Comparison of ENCODE assay signal across 1 cellular context in genomic region chr20:21521596-21522478, GRCh38.
TF ChIP-seq lines count a peak whose summit lies in the region.

No MANE protein-coding gene starts in this region.

TF ChIP-seq in HEK293, 187 proteins besides CTCF, POLR2A, EP300 and RAD21 (continued from another document and continues in another):
- TF ChIP-seq ZSCAN18 (tag by site-specific recombination; IDR thresholded peaks at IDR 0.05): no peak
- TF ChIP-seq ZNF777 (tag by site-specific recombination; IDR thresholded peaks at IDR 0.05; ENCODE audit: borderline replicate concordance): no peak
- TF ChIP-seq ZNF785 (tag by site-specific recombination; IDR thresholded peaks at IDR 0.05): no peak
- no peak for TF ChIP-seq ZNF433 (tag by site-specific recombination; IDR thresholded peaks at IDR 0.05; ENCODE audit: low read depth)
- TF ChIP-seq KLF17 (tag by site-specific recombination; IDR thresholded peaks at IDR 0.05): peak; percentile 67; the same call in 1 of the 2 replicates
- no peak for TF ChIP-seq ZNF280D (tag by site-specific recombination; IDR thresholded peaks at IDR 0.05)
- TF ChIP-seq ZNF26 (tag by site-specific recombination; IDR thresholded peaks at IDR 0.05): no peak
- peak; percentile 14; the same call in 1 of the 2 replicates for TF ChIP-seq ZNF76 (tag by site-specific recombination; IDR thresholded peaks at IDR 0.05; ENCODE audit: borderline replicate concordance, low read depth)
- no peak for TF ChIP-seq ZNF488 (tag by site-specific recombination; IDR thresholded peaks at IDR 0.05)
- no peak for TF ChIP-seq ZNF133 (tag by site-specific recombination; IDR thresholded peaks at IDR 0.05)
- no peak for TF ChIP-seq ZNF518A (tag by site-specific recombination; conservative IDR thresholded peaks at IDR 0.05; ENCODE audit: low read depth)
- no peak for TF ChIP-seq PRDM2 (tag by site-specific recombination; IDR thresholded peaks at IDR 0.05; ENCODE audit: borderline replicate concordance)
- no peak for TF ChIP-seq ZNF404 (tag by site-specific recombination; IDR thresholded peaks at IDR 0.05)
- TF ChIP-seq ZBTB49 (tag by site-specific recombination; IDR thresholded peaks at IDR 0.05; ENCODE audit: low read depth): no peak
- TF ChIP-seq ZNF561 (tag by site-specific recombination; IDR thresholded peaks at IDR 0.05; ENCODE audit: borderline replicate concordance): no peak
- TF ChIP-seq ZNF423 (tag by site-specific recombination; IDR thresholded peaks at IDR 0.05): peak; percentile 76
- TF ChIP-seq PBX3 (CRISPR knock-in tag; IDR thresholded peaks at IDR 0.05): no peak
- no peak for TF ChIP-seq ZNF157 (tag by site-specific recombination; IDR thresholded peaks at IDR 0.05)
- no peak for TF ChIP-seq PRDM6 (tag by site-specific recombination; IDR thresholded peaks at IDR 0.05)
- TF ChIP-seq HOXA7 (CRISPR knock-in tag; IDR thresholded peaks at IDR 0.05; ENCODE audit: borderline replicate concordance): no peak
- TF ChIP-seq ZNF311 (tag by site-specific recombination; IDR thresholded peaks at IDR 0.05; ENCODE audit: borderline replicate concordance): no peak
- no peak for TF ChIP-seq BCL11B (tag by site-specific recombination; IDR thresholded peaks at IDR 0.05; ENCODE audit: low read depth)
- no peak for TF ChIP-seq ZNF768 (tag by site-specific recombination; IDR thresholded peaks at IDR 0.05)
- TF ChIP-seq ZNF660 (tag by site-specific recombination; IDR thresholded peaks at IDR 0.05): no peak
- no peak for TF ChIP-seq TCF7L2 (IDR thresholded peaks at IDR 0.05; ENCODE audit: borderline replicate concordance, low read depth, low read length)
